Comparison of ENCODE assay signal across 14 cellular contexts in the genomic region with DNA sequence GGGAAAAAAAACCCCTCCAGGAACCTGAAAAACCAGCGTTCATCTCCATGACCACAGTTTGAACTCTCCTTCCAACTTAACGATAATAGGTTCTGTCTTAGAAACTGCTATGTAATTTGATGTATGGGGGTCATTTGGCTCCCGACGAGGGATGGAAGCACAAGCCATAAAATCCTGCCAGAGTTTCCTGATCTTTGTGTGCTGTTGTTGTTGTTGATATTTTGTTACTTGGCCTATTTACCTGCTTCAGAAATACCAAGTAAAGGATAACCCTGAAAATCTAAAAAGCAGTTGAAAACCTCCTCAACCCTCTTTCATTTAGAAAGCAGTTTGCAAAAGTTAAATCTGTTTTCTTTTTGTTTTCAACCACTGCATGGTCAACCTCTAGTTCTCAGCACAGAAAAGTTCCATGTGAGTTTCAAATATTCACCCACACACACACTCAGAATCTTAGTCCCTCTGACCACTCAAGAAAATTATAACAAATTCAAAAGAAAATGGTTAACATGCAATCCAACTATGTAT. TPM values are rescaled to one million over a fixed set of nuclear protein-coding genes. Genes with fewer than 3 reads are reported as not detected.
A peak's percentile ranks its signal among the peaks of the same experiment; 100 is the strongest.
DNase-seq lines count a peak whose midpoint lies in the region; ATAC-seq, FAIRE-seq and TF ChIP-seq lines count a peak whose summit lies in the region.
"Had no signal": no experiment of that assay in that cellular context is flagged by ENCODE, and none has a peak within 500 bp of the region (broad histone marks: within the 10 kb centered on the region; RNA-seq: fewer than 3 reads in every experiment).

No MANE protein-coding gene starts in this region.

- FAIRE-seq in A549 (lab: Jason Lieb, UNC): no peak
- FAIRE-seq: D721Med had no signal

- DNase-seq in A549 (ENCODE audit: low read depth in 1 of 2, low spot score in 1 of 2): no peak
- no peak for DNase-seq in RWPE2 (ENCODE audit: low spot score)
- no peak for DNase-seq in esophagus squamous epithelium (lab: John Stamatoyannopoulos, UW)
- DNase-seq in progenitor cell of endocrine pancreas (ENCODE audit: low spot score, unreplicated experiment): no peak
- no peak for DNase-seq in NCI-H82 (lab: John Stamatoyannopoulos, UW)
- no peak for DNase-seq in HuH-7 (ENCODE audit: low spot score)
- DNase-seq: activated CD4-positive, alpha-beta memory T cell treated with anti-CD3 and anti-CD28 coated beads for 36 hours; activated gamma-delta T cell; cerebellar nuclear complex; NCI-H2227 treated with DMSO at 0.1 percent for 48 hours had no signal

- CTCF ChIA-PET in A549 (lab: Yijun Ruan, JAX): interaction anchor here (1.0 to 1.7 kb wide), 3 partner anchors 19 to 430 kb away, joined by 3 to 6 read pairs (median 4); a partner anchor contains a TSS

- no peak for TF ChIP-seq EP300 in A549 (IDR thresholded peaks at IDR 0.05)

- H3K4me3 ChIP-seq in A549 (peak overlapping the region; percentile 72), RWPE2 (ENCODE audit: severe bottlenecking) (peak overlapping the region; percentile 76), esophagus squamous epithelium (peak overlapping the region in 3 of 4 donors; percentile 70 to 91 (median 82))

- no peaks in the 10 kb centered on the region for H3K9me3 Mint-ChIP-seq in progenitor cell of endocrine pancreas (ENCODE audit: low read depth)
- H3K9me3 Mint-ChIP-seq: activated CD4-positive, alpha-beta memory T cell treated with anti-CD3 and anti-CD28 coated beads for 36 hours had no signal

- 8% methylated on average over 4 of the region's 4 CpGs for WGBS in A549 (ENCODE audit: missing lambda C conversion rate)
- 9 to 31% methylated on average over 3 to 4 of the region's 4 CpGs for WGBS in esophagus squamous epithelium, 2 donors

- POLR2A ChIA-PET in A549 (lab: Yijun Ruan, JAX): interaction anchor here (1.8 to 5.1 kb wide), 2 partner anchors 15 to 248 kb away, joined by 10 to 34 read pairs; a partner anchor contains a TSS

- TF ChIP-seq CTCF in A549 (IDR thresholded peaks at IDR 0.05) (no peak), RWPE2 (IDR thresholded peaks at IDR 0.05; ENCODE audit: poor library complexity, severe bottlenecking) (no peak), esophagus squamous epithelium (IDR thresholded peaks at IDR 0.05) (no peak), progenitor cell of endocrine pancreas (IDR thresholded peaks at IDR 0.05; ENCODE audit: unreplicated experiment) (no peak)

- H3K4me1 Mint-ChIP-seq in progenitor cell of endocrine pancreas (ENCODE audit: low read depth): peaks cover 53% of the 10 kb centered on the region

- H3K27ac Mint-ChIP-seq in progenitor cell of endocrine pancreas: peak overlapping the region; percentile 99
- H3K27ac Mint-ChIP-seq: activated CD4-positive, alpha-beta memory T cell treated with anti-CD3 and anti-CD28 coated beads for 36 hours had no signal

- TF ChIP-seq POLR2A in A549 (IDR thresholded peaks at IDR 0.05; ENCODE audit: low read length): no peak
- no peak for TF ChIP-seq POLR2A in esophagus squamous epithelium (IDR thresholded peaks at IDR 0.05)

- H3K4me1 ChIP-seq in A549: peaks cover 34% of the 10 kb centered on the region
- H3K4me1 ChIP-seq in RWPE2 (ENCODE audit: insufficient read depth, poor library complexity, severe bottlenecking): peaks cover 29% of the 10 kb centered on the region
- peaks cover 12 to 74% (median 41%) of the 10 kb centered on the region in 3 donors for H3K4me1 ChIP-seq in esophagus squamous epithelium

- H3K27ac ChIP-seq in A549 (peak overlapping the region; percentile 92 to 98), RWPE2 (ENCODE audit: poor library complexity, severe bottlenecking) (peak overlapping the region; percentile 86), esophagus squamous epithelium (peak overlapping the region; percentile 96 to 99 (median 99))

- H3K9me3 ChIP-seq in A549 (no peaks in the 10 kb centered on the region), RWPE2 (ENCODE audit: severe bottlenecking) (no peaks in the 10 kb centered on the region), esophagus squamous epithelium (no peaks in the 10 kb centered on the region)

- ATAC-seq in A549 (no peak), RWPE2 (ENCODE audit: low read depth) (no peak), HG03354 (IDR thresholded peaks at IDR 0.05; ENCODE audit: poor library complexity, severe bottlenecking, unreplicated experiment) (no peak), HG03196 (IDR thresholded peaks at IDR 0.05; ENCODE audit: unreplicated experiment) (no peak)

- peak overlapping the region; percentile 97 for H3K4me3 Mint-ChIP-seq in progenitor cell of endocrine pancreas (ENCODE audit: low read depth)
- H3K4me3 Mint-ChIP-seq: activated CD4-positive, alpha-beta memory T cell treated with anti-CD3 and anti-CD28 coated beads for 36 hours had no signal

- intact Hi-C loops in esophagus squamous epithelium (cut with DNase I): no loop called here

- peaks cover 21% of the 10 kb centered on the region for H3K36me3 Mint-ChIP-seq in progenitor cell of endocrine pancreas (ENCODE audit: insufficient read depth)
- H3K36me3 Mint-ChIP-seq: activated CD4-positive, alpha-beta memory T cell treated with anti-CD3 and anti-CD28 coated beads for 36 hours had no signal

- H3K36me3 ChIP-seq in RWPE2 (ENCODE audit: low read depth): no peaks in the 10 kb centered on the region; the same call in 1 of the 2 replicates
- H3K36me3 ChIP-seq in esophagus squamous epithelium: no peaks in the 10 kb centered on the region

- H3K27me3 Mint-ChIP-seq in progenitor cell of endocrine pancreas: no peaks in the 10 kb centered on the region

- H3K4me2 ChIP-seq in A549: peak overlapping the region; percentile 88

- TF ChIP-seq RAD21 in A549 (conservative IDR thresholded peaks at IDR 0.05 in 1 of 2, IDR thresholded peaks at IDR 0.05 in 1 of 2): no peak

- H3K27me3 ChIP-seq in RWPE2 (ENCODE audit: insufficient read depth, poor library complexity, severe bottlenecking) (no peaks in the 10 kb centered on the region), esophagus squamous epithelium (no peaks in the 10 kb centered on the region)

TF ChIP-seq in A549, 52 proteins besides CTCF, POLR2A, EP300 and RAD21:
- TF ChIP-seq HOXB13 (CRISPR knock-in tag; IDR thresholded peaks at IDR 0.05; ENCODE audit: low read depth): no peak

RNA-seq across cellular contexts. Expression of a gene that starts 9.3 kb away (rescaled TPM):
- polyA plus RNA-seq in A549 (2011; rRNA removed) (2.1 and 2.4 TPM in 2 replicates), A549 (2017; fragmentation: RNase III; extraction: RNeasy Plus Mini Kit Qiagen cat#74134 plus additional on column Dnase treatment) (1.3 to 1.5 TPM (median 1.4 TPM) in 3 replicates)
- 1.1 and 1.2 TPM in 2 replicates for polyA plus RNA-seq in A549 (2012; cell fraction: cytosol; rRNA removed)
- 4.0 and 5.5 TPM in 2 replicates for polyA plus RNA-seq in A549 (2012; cell fraction: nucleus; rRNA removed)
- polyA minus RNA-seq in A549 (2011; rRNA and poly(A)+ RNA removed): 0.83 TPM in 2 replicates
- total RNA-seq in esophagus squamous epithelium (1 to 10 TPM in 3 of 4 donors, under 1 TPM in 1; 0.27 to 3.6 (median 1.5) TPM), progenitor cell of endocrine pancreas (17.9 and 18.6 TPM in 2 replicates)
- total RNA-seq: activated CD4-positive, alpha-beta memory T cell treated with anti-CD3 and anti-CD28 coated beads for 36 hours; T-helper 2 cell treated with Interferon-gamma antibody and Interleukin-4, amounts not matched to agents 100 ng/mL and 5 ng/mL, for 36 hours had no signal

RNA-seq across cellular contexts. Expression of a gene that starts 16.0 kb away (rescaled TPM):
- 4.8 and 5.0 TPM in 2 replicates for polyA plus RNA-seq in A549 (2011; rRNA removed)
- 3.3 and 3.5 TPM in 2 replicates for polyA plus RNA-seq in A549 (2012; cell fraction: cytosol; rRNA removed)
- 2.0 and 2.5 TPM in 2 replicates for polyA plus RNA-seq in A549 (2012; cell fraction: nucleus; rRNA removed)
- 2.6 to 3.0 TPM (median 2.8 TPM) in 3 replicates for polyA plus RNA-seq in A549 (2017; fragmentation: RNase III; extraction: RNeasy Plus Mini Kit Qiagen cat#74134 plus additional on column Dnase treatment)
- polyA minus RNA-seq in A549 (2011; rRNA and poly(A)+ RNA removed): 2.5 and 3.2 TPM in 2 replicates
- total RNA-seq in esophagus squamous epithelium: 1 to 10 TPM; 1.6 to 2.5 (median 2.2) TPM
- total RNA-seq in progenitor cell of endocrine pancreas: 27.4 and 31.2 TPM in 2 replicates

RNA-seq across cellular contexts. Expression of a gene that starts 18.7 kb away (rescaled TPM):
- polyA plus RNA-seq in A549 (2011; rRNA removed): 2.6 and 2.8 TPM in 2 replicates
- 3.3 TPM in 2 replicates for polyA plus RNA-seq in A549 (2012; cell fraction: cytosol; rRNA removed)
- 1.7 and 3.5 TPM in 2 replicates for polyA plus RNA-seq in A549 (2012; cell fraction: nucleus; rRNA removed)
- 2.1 to 3.0 TPM (median 2.3 TPM) in 3 replicates for polyA plus RNA-seq in A549 (2017; fragmentation: RNase III; extraction: RNeasy Plus Mini Kit Qiagen cat#74134 plus additional on column Dnase treatment)
- polyA minus RNA-seq in A549 (2011; rRNA and poly(A)+ RNA removed): 1.7 and 1.8 TPM in 2 replicates
- total RNA-seq in esophagus squamous epithelium: 1 to 10 TPM; 2.9 to 6.7 (median 4.1) TPM
- 13.7 TPM in 2 replicates for total RNA-seq in progenitor cell of endocrine pancreas
- total RNA-seq: activated CD4-positive, alpha-beta memory T cell treated with anti-CD3 and anti-CD28 coated beads for 36 hours had no signal

RNA-seq across cellular contexts. Expression of a gene that starts 31.7 kb away (rescaled TPM):
- polyA plus RNA-seq in A549 (2011; rRNA removed): 6.3 and 6.5 TPM in 2 replicates
- polyA plus RNA-seq in A549 (2012; cell fraction: cytosol; rRNA removed): 4.4 and 5.0 TPM in 2 replicates
- 4.4 and 4.9 TPM in 2 replicates for polyA plus RNA-seq in A549 (2012; cell fraction: nucleus; rRNA removed)
- 2.9 to 4.9 TPM (median 4.0 TPM) in 3 replicates for polyA plus RNA-seq in A549 (2017; fragmentation: RNase III; extraction: RNeasy Plus Mini Kit Qiagen cat#74134 plus additional on column Dnase treatment)
- 2.5 and 3.1 TPM in 2 replicates for polyA minus RNA-seq in A549 (2011; rRNA and poly(A)+ RNA removed)
- total RNA-seq in esophagus squamous epithelium: 1 to 10 TPM; 3.6 to 8.2 (median 6.8) TPM
- total RNA-seq in progenitor cell of endocrine pancreas: 12.6 and 18.1 TPM in 2 replicates
- total RNA-seq: activated CD4-positive, alpha-beta memory T cell treated with anti-CD3 and anti-CD28 coated beads for 36 hours; T-helper 2 cell treated with Interferon-gamma antibody and Interleukin-4, amounts not matched to agents 100 ng/mL and 5 ng/mL, for 36 hours had no signal

RNA-seq across cellular contexts. Expression of a gene that starts 35.8 kb away (rescaled TPM):
- polyA plus RNA-seq in A549 (2011; rRNA removed) (0.78 and 0.90 TPM in 2 replicates), A549 (2017; fragmentation: RNase III; extraction: RNeasy Plus Mini Kit Qiagen cat#74134 plus additional on column Dnase treatment) (1.6 to 2.2 TPM (median 2.1 TPM) in 3 replicates)
- polyA plus RNA-seq in A549 (2012; cell fraction: cytosol; rRNA removed): 1.9 and 2.0 TPM in 2 replicates
- 2.5 and 3.2 TPM in 2 replicates for polyA plus RNA-seq in A549 (2012; cell fraction: nucleus; rRNA removed)
- polyA minus RNA-seq in A549 (2011; rRNA and poly(A)+ RNA removed): 0.58 and 2.0 TPM in 2 replicates
- total RNA-seq in esophagus squamous epithelium (1 to 10 TPM in 1 of 4 donors, under 1 TPM in 1, not detected in 2; 0.26 to 1.3 TPM), progenitor cell of endocrine pancreas (0.38 TPM in 1 of 2 replicates, not detected in the other)
- total RNA-seq: activated CD4-positive, alpha-beta memory T cell treated with anti-CD3 and anti-CD28 coated beads for 36 hours; T-helper 2 cell treated with Interferon-gamma antibody and Interleukin-4, amounts not matched to agents 100 ng/mL and 5 ng/mL, for 36 hours had no signal
